In the genomic region with DNA sequence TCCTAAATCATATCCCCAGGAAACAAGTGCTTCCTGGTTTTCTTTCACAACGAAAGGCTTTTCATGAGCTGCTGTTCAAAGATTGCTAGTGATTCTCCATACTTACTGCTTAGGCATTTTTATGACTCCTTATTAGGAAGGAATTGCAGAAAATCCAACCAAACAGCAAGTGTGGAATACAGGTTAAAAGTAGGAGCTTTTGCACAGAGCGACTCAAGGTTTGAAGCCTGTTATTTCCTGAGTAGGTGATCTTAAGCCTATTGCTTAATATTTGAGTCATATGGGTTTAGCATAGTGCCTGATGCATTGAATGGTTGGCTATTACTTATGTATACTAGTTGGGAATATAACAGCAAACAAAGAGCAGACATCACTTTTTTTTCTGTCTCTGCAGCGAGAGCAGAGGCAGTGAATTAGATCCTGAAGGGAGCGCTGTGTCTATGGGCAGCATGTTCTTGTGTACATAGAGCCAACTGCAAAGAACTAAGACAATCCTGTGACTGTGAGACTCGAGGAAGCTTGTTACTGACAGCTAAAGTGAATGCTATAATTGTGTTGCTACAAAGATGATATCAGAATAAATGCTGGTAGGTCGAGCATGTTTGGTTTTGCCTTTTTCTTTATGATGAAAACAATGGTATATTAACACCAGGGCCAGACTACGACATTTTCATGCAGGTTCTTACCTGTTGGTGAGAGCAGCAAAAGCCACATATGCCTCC, we compare ENCODE assay signal across 1 cellular context.
TF ChIP-seq lines count a peak whose summit lies in the region.

No MANE protein-coding gene starts in this region.

TF ChIP-seq in HepG2, 621 proteins besides CTCF, POLR2A, EP300 and RAD21 (continued from another document and continues in another):
- TF ChIP-seq, protein P1, sequence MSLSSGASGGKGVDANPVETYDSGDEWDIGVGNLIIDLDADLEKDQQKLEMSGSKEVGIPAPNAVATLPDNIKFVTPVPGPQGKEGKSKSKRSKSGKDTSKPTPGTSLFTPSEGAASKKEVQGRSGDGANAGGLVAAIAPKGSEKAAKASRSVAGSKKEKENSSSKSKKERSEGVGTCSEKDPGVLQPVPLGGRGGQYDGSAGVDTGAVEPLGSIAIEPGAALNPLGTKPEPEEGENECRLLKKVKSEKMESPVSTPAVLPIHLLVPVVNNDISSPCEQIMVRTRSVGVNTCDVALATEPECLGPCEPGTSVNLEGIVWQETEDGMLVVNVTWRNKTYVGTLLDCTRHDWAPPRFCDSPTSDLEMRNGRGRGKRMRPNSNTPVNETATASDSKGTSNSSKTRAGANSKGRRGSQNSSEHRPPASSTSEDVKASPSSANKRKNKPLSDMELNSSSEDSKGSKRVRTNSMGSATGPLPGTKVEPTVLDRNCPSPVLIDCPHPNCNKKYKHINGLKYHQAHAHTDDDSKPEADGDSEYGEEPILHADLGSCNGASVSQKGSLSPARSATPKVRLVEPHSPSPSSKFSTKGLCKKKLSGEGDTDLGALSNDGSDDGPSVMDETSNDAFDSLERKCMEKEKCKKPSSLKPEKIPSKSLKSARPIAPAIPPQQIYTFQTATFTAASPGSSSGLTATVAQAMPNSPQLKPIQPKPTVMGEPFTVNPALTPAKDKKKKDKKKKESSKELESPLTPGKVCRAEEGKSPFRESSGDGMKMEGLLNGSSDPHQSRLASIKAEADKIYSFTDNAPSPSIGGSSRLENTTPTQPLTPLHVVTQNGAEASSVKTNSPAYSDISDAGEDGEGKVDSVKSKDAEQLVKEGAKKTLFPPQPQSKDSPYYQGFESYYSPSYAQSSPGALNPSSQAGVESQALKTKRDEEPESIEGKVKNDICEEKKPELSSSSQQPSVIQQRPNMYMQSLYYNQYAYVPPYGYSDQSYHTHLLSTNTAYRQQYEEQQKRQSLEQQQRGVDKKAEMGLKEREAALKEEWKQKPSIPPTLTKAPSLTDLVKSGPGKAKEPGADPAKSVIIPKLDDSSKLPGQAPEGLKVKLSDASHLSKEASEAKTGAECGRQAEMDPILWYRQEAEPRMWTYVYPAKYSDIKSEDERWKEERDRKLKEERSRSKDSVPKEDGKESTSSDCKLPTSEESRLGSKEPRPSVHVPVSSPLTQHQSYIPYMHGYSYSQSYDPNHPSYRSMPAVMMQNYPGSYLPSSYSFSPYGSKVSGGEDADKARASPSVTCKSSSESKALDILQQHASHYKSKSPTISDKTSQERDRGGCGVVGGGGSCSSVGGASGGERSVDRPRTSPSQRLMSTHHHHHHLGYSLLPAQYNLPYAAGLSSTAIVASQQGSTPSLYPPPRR (CRISPR knock-in tag; IDR thresholded peaks at IDR 0.05; ENCODE audit: borderline replicate concordance), result no peak
- TF ChIP-seq, protein P2, sequence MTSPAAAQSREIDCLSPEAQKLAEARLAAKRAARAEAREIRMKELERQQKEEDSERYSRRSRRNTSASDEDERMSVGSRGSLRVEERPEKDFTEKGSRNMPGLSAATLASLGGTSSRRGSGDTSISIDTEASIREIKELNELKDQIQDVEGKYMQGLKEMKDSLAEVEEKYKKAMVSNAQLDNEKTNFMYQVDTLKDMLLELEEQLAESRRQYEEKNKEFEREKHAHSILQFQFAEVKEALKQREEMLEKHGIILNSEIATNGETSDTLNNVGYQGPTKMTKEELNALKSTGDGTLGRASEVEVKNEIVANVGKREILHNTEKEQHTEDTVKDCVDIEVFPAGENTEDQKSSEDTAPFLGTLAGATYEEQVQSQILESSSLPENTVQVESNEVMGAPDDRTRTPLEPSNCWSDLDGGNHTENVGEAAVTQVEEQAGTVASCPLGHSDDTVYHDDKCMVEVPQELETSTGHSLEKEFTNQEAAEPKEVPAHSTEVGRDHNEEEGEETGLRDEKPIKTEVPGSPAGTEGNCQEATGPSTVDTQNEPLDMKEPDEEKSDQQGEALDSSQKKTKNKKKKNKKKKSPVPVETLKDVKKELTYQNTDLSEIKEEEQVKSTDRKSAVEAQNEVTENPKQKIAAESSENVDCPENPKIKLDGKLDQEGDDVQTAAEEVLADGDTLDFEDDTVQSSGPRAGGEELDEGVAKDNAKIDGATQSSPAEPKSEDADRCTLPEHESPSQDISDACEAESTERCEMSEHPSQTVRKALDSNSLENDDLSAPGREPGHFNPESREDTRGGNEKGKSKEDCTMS (CRISPR knock-in tag; conservative IDR thresholded peaks at IDR 0.05), result no peak
- TF ChIP-seq, protein P3, sequence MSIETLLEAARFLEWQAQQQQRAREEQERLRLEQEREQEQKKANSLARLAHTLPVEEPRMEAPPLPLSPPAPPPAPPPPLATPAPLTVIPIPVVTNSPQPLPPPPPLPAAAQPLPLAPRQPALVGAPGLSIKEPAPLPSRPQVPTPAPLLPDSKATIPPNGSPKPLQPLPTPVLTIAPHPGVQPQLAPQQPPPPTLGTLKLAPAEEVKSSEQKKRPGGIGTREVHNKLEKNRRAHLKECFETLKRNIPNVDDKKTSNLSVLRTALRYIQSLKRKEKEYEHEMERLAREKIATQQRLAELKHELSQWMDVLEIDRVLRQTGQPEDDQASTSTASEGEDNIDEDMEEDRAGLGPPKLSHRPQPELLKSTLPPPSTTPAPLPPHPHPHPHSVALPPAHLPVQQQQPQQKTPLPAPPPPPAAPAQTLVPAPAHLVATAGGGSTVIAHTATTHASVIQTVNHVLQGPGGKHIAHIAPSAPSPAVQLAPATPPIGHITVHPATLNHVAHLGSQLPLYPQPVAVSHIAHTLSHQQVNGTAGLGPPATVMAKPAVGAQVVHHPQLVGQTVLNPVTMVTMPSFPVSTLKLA (IDR thresholded peaks at IDR 0.05), result no peak
- TF ChIP-seq, protein P4, sequence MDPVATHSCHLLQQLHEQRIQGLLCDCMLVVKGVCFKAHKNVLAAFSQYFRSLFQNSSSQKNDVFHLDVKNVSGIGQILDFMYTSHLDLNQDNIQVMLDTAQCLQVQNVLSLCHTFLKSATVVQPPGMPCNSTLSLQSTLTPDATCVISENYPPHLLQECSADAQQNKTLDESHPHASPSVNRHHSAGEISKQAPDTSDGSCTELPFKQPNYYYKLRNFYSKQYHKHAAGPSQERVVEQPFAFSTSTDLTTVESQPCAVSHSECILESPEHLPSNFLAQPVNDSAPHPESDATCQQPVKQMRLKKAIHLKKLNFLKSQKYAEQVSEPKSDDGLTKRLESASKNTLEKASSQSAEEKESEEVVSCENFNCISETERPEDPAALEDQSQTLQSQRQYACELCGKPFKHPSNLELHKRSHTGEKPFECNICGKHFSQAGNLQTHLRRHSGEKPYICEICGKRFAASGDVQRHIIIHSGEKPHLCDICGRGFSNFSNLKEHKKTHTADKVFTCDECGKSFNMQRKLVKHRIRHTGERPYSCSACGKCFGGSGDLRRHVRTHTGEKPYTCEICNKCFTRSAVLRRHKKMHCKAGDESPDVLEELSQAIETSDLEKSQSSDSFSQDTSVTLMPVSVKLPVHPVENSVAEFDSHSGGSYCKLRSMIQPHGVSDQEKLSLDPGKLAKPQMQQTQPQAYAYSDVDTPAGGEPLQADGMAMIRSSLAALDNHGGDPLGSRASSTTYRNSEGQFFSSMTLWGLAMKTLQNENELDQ (CRISPR knock-in tag; IDR thresholded peaks at IDR 0.05; ENCODE audit: borderline replicate concordance), result no peak
- TF ChIP-seq NR2C2 (CRISPR knock-in tag; IDR thresholded peaks at IDR 0.05; ENCODE audit: borderline replicate concordance) (no peak), SKI (IDR thresholded peaks at IDR 0.05; ENCODE audit: partially characterized antibody) (no peak), ZNF83 (CRISPR knock-in tag; IDR thresholded peaks at IDR 0.05; ENCODE audit: borderline replicate concordance) (no peak), ZNF441 (CRISPR knock-in tag; IDR thresholded peaks at IDR 0.05; ENCODE audit: borderline replicate concordance) (no peak), ZBTB1 (CRISPR knock-in tag; IDR thresholded peaks at IDR 0.05; ENCODE audit: borderline replicate concordance) (no peak), GTF3A (CRISPR knock-in tag; conservative IDR thresholded peaks at IDR 0.05) (no peak), HNRNPL (IDR thresholded peaks at IDR 0.05; ENCODE audit: low read depth, low read length) (no peak), GATA4 (IDR thresholded peaks at IDR 0.05; ENCODE audit: borderline replicate concordance, low read depth) (no peak), SRF (IDR thresholded peaks at IDR 0.05; ENCODE audit: low read depth, low read length) (no peak), CBX5 (CRISPR knock-in tag; IDR thresholded peaks at IDR 0.05; ENCODE audit: borderline replicate concordance) (0 out of 2 replicates have a peak, but pooled peaks have one; percentile 42), CEBPG (CRISPR knock-in tag; IDR thresholded peaks at IDR 0.05) (peak; percentile 46; the same call in 1 of the 2 replicates), NCOA2 (CRISPR knock-in tag; IDR thresholded peaks at IDR 0.05) (no peak), NRL (CRISPR knock-in tag; IDR thresholded peaks at IDR 0.05; ENCODE audit: borderline replicate concordance) (no peak), TP53 (CRISPR knock-in tag; conservative IDR thresholded peaks at IDR 0.05) (no peak), KLF6 (CRISPR knock-in tag; IDR thresholded peaks at IDR 0.05) (no peak), ZNF598 (CRISPR knock-in tag; IDR thresholded peaks at IDR 0.05; ENCODE audit: borderline replicate concordance) (no peak), THAP11 (CRISPR knock-in tag; IDR thresholded peaks at IDR 0.05) (no peak), KLF12 (CRISPR knock-in tag; IDR thresholded peaks at IDR 0.05; ENCODE audit: borderline replicate concordance) (no peak), MIER2 (CRISPR knock-in tag; IDR thresholded peaks at IDR 0.05) (no peak), REPIN1 (CRISPR knock-in tag; IDR thresholded peaks at IDR 0.05; ENCODE audit: borderline replicate concordance, low read depth) (no peak), IRF2 (CRISPR knock-in tag; IDR thresholded peaks at IDR 0.05) (no peak), IKZF4 (CRISPR knock-in tag; IDR thresholded peaks at IDR 0.05; ENCODE audit: borderline replicate concordance, low read depth, not compliant biosample characterization) (no peak), ISX (CRISPR knock-in tag; conservative IDR thresholded peaks at IDR 0.05) (no peak), HCFC1 (IDR thresholded peaks at IDR 0.05; ENCODE audit: low read depth, low read length) (no peak)
- TF ChIP-seq, protein P5, sequence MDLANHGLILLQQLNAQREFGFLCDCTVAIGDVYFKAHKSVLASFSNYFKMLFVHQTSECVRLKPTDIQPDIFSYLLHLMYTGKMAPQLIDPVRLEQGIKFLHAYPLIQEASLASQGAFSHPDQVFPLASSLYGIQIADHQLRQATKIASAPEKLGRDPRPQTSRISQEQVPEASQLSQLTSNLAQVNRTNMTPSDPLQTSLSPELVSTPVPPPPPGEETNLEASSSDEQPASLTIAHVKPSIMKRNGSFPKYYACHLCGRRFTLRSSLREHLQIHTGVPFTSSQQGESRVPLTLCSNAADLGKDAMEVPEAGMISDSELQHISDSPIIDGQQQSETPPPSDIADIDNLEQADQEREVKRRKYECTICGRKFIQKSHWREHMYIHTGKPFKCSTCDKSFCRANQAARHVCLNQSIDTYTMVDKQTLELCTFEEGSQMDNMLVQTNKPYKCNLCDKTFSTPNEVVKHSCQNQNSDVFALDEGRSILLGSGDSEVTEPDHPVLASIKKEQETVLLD (CRISPR knock-in tag; IDR thresholded peaks at IDR 0.05; ENCODE audit: low read depth), result no peak
- TF ChIP-seq, protein P6, sequence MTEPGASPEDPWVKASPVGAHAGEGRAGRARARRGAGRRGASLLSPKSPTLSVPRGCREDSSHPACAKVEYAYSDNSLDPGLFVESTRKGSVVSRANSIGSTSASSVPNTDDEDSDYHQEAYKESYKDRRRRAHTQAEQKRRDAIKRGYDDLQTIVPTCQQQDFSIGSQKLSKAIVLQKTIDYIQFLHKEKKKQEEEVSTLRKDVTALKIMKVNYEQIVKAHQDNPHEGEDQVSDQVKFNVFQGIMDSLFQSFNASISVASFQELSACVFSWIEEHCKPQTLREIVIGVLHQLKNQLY (CRISPR knock-in tag; IDR thresholded peaks at IDR 0.05), result no peak
- TF ChIP-seq, protein P7, sequence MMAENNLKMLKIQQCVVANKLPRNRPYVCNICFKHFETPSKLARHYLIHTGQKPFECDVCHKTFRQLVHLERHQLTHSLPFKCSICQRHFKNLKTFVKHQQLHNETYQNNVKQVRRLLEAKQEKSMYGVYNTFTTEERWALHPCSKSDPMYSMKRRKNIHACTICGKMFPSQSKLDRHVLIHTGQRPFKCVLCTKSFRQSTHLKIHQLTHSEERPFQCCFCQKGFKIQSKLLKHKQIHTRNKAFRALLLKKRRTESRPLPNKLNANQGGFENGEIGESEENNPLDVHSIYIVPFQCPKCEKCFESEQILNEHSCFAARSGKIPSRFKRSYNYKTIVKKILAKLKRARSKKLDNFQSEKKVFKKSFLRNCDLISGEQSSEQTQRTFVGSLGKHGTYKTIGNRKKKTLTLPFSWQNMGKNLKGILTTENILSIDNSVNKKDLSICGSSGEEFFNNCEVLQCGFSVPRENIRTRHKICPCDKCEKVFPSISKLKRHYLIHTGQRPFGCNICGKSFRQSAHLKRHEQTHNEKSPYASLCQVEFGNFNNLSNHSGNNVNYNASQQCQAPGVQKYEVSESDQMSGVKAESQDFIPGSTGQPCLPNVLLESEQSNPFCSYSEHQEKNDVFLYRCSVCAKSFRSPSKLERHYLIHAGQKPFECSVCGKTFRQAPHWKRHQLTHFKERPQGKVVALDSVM (CRISPR knock-in tag; IDR thresholded peaks at IDR 0.05), result no peak
- TF ChIP-seq, protein P8, sequence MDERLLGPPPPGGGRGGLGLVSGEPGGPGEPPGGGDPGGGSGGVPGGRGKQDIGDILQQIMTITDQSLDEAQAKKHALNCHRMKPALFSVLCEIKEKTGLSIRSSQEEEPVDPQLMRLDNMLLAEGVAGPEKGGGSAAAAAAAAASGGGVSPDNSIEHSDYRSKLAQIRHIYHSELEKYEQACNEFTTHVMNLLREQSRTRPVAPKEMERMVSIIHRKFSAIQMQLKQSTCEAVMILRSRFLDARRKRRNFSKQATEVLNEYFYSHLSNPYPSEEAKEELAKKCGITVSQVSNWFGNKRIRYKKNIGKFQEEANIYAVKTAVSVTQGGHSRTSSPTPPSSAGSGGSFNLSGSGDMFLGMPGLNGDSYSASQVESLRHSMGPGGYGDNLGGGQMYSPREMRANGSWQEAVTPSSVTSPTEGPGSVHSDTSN (CRISPR knock-in tag; IDR thresholded peaks at IDR 0.05), result no peak
- TF ChIP-seq, protein P9, sequence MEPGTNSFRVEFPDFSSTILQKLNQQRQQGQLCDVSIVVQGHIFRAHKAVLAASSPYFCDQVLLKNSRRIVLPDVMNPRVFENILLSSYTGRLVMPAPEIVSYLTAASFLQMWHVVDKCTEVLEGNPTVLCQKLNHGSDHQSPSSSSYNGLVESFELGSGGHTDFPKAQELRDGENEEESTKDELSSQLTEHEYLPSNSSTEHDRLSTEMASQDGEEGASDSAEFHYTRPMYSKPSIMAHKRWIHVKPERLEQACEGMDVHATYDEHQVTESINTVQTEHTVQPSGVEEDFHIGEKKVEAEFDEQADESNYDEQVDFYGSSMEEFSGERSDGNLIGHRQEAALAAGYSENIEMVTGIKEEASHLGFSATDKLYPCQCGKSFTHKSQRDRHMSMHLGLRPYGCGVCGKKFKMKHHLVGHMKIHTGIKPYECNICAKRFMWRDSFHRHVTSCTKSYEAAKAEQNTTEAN (CRISPR knock-in tag; conservative IDR thresholded peaks at IDR 0.05), result no peak
- TF ChIP-seq, protein P10, sequence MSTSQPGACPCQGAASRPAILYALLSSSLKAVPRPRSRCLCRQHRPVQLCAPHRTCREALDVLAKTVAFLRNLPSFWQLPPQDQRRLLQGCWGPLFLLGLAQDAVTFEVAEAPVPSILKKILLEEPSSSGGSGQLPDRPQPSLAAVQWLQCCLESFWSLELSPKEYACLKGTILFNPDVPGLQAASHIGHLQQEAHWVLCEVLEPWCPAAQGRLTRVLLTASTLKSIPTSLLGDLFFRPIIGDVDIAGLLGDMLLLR (CRISPR knock-in tag; IDR thresholded peaks at IDR 0.05), result no peak
